Comparison of ENCODE assay signal across 11 cellular contexts in genomic region chr6:149054559-149055194, GRCh38.
DNase-seq lines count a peak whose midpoint lies in the region; ATAC-seq and TF ChIP-seq lines count a peak whose summit lies in the region.
"Had no signal": no experiment of that assay in that cellular context is flagged by ENCODE, and none has a peak within 500 bp of the region (broad histone marks: within the 10 kb centered on the region; RNA-seq: fewer than 3 reads in every experiment).

No MANE protein-coding gene starts in this region.

- H2AFZ ChIP-seq in Karpas-422 (ENCODE audit: low read length) = no peak overlapping the region

- H3K36me3 ChIP-seq in liver (ENCODE audit: control insufficient read depth in 4 of 4, insufficient read depth in 3 of 4, low read depth in 1 of 4, low read length in 3 of 4) = no peaks in the 10 kb centered on the region
- no peaks in the 10 kb centered on the region for H3K36me3 ChIP-seq in Karpas-422 (ENCODE audit: insufficient read depth, low read length)
- H3K36me3 ChIP-seq in breast epithelium = no peaks in the 10 kb centered on the region
- H3K36me3 ChIP-seq: spleen, tibial nerve had no signal

- 42% methylated on average over 8 of the region's 8 CpGs for WGBS in liver

- H3K79me2 ChIP-seq in Karpas-422 (ENCODE audit: low read length) = no peaks in the 10 kb centered on the region

- TF ChIP-seq RAD21 in liver (IDR thresholded peaks at IDR 0.05) = no peak

- no peaks in the 10 kb centered on the region for H3K27me3 ChIP-seq in liver (ENCODE audit: control insufficient read depth in 4 of 4, insufficient read depth in 4 of 4, low read length in 3 of 4)
- H3K27me3 ChIP-seq in Karpas-422 (ENCODE audit: low read length) = no peaks in the 10 kb centered on the region
- H3K27me3 ChIP-seq in breast epithelium = no peaks in the 10 kb centered on the region
- H3K27me3 ChIP-seq: spleen, tibial nerve had no signal

- no peak for DNase-seq in D341Med (ENCODE audit: low spot score)
- DNase-seq in Karpas-422 = no peak
- DNase-seq in breast epithelium (ENCODE audit: low spot score in 2 of 2) = no peak
- DNase-seq in nucleus accumbens (lab: John Stamatoyannopoulos, UW) = no peak
- DNase-seq: RPMI8226, spleen had no signal

- H3K9me3 ChIP-seq in liver (ENCODE audit: control insufficient read depth in 4 of 4, low read length in 3 of 4) (no peaks in the 10 kb centered on the region), Karpas-422 (ENCODE audit: low read length) (no peaks in the 10 kb centered on the region), breast epithelium (no peaks in the 10 kb centered on the region)
- H3K9me3 ChIP-seq: spleen, tibial nerve had no signal

- H3K9ac ChIP-seq in liver (ENCODE audit: low read depth in 1 of 2, low read length in 2 of 2) = peak overlapping the region in 1 of 2 donors; percentile 51
- no peak overlapping the region for H3K9ac ChIP-seq in Karpas-422 (ENCODE audit: low read length)

- H4K20me1 ChIP-seq in Karpas-422 (ENCODE audit: insufficient read depth, low read depth, low read length) = no peaks in the 10 kb centered on the region

- H3K4me2 ChIP-seq in Karpas-422 (ENCODE audit: low read depth, low read length, poor library complexity, severe bottlenecking) = no peak overlapping the region

- ATAC-seq in GM18858 (IDR thresholded peaks at IDR 0.05; ENCODE audit: unreplicated experiment) (peak; percentile 83), GM21717 (IDR thresholded peaks at IDR 0.05; ENCODE audit: unreplicated experiment) (peak; percentile 77), HG03432 (IDR thresholded peaks at IDR 0.05; ENCODE audit: unreplicated experiment) (peak; percentile 81)

- H3K4me3 ChIP-seq in liver (ENCODE audit: low read depth in 1 of 3, low read length in 3 of 3) (no peak overlapping the region), Karpas-422 (ENCODE audit: low read length) (no peak overlapping the region), breast epithelium (no peak overlapping the region)
- H3K4me3 ChIP-seq: spleen, tibial nerve had no signal

- intact Hi-C loops in breast epithelium (cut with DNase I; ENCODE audit: low total_unique reads) = no loop called here

- no peak for TF ChIP-seq CTCF in liver (IDR thresholded peaks at IDR 0.05; ENCODE audit: low read depth, low read length, missing input control)
- TF ChIP-seq CTCF in breast epithelium (IDR thresholded peaks at IDR 0.05) = no peak

- H3K9me2 ChIP-seq in Karpas-422 (replicated peaks; ENCODE audit: insufficient read depth, low read length) = no peaks in the 10 kb centered on the region

- no peak overlapping the region for H3K27ac ChIP-seq in liver (ENCODE audit: low read depth in 1 of 2, low read length in 2 of 2)
- H3K27ac ChIP-seq in Karpas-422 (ENCODE audit: low read length) = no peak overlapping the region
- H3K27ac ChIP-seq in breast epithelium = no peak overlapping the region
- H3K27ac ChIP-seq: tibial nerve had no signal

- TF ChIP-seq POLR2A in breast epithelium (IDR thresholded peaks at IDR 0.05) = no peak

- H3K4me1 ChIP-seq in liver (ENCODE audit: control insufficient read depth in 4 of 4, insufficient read depth in 4 of 4, low read length in 3 of 4) (peaks cover 0 to 7% (median 2%) of the 10 kb centered on the region in 4 donors), Karpas-422 (ENCODE audit: low read length) (no peaks in the 10 kb centered on the region), breast epithelium (no peaks in the 10 kb centered on the region)

TF ChIP-seq in liver, 16 proteins besides CTCF, POLR2A, EP300 and RAD21:
- TF ChIP-seq, protein P1, sequence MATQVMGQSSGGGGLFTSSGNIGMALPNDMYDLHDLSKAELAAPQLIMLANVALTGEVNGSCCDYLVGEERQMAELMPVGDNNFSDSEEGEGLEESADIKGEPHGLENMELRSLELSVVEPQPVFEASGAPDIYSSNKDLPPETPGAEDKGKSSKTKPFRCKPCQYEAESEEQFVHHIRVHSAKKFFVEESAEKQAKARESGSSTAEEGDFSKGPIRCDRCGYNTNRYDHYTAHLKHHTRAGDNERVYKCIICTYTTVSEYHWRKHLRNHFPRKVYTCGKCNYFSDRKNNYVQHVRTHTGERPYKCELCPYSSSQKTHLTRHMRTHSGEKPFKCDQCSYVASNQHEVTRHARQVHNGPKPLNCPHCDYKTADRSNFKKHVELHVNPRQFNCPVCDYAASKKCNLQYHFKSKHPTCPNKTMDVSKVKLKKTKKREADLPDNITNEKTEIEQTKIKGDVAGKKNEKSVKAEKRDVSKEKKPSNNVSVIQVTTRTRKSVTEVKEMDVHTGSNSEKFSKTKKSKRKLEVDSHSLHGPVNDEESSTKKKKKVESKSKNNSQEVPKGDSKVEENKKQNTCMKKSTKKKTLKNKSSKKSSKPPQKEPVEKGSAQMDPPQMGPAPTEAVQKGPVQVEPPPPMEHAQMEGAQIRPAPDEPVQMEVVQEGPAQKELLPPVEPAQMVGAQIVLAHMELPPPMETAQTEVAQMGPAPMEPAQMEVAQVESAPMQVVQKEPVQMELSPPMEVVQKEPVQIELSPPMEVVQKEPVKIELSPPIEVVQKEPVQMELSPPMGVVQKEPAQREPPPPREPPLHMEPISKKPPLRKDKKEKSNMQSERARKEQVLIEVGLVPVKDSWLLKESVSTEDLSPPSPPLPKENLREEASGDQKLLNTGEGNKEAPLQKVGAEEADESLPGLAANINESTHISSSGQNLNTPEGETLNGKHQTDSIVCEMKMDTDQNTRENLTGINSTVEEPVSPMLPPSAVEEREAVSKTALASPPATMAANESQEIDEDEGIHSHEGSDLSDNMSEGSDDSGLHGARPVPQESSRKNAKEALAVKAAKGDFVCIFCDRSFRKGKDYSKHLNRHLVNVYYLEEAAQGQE (IDR thresholded peaks at IDR 0.05) = peak; percentile 20
- TF ChIP-seq SP1 (IDR thresholded peaks at IDR 0.05) (no peak), HNF4A (conservative IDR thresholded peaks at IDR 0.05) (peak in 1 of 2 donors; percentile 5), HNF4G (IDR thresholded peaks at IDR 0.05) (no peak)
